Comparison of ENCODE assay signal across 24 cellular contexts in the genomic region with DNA sequence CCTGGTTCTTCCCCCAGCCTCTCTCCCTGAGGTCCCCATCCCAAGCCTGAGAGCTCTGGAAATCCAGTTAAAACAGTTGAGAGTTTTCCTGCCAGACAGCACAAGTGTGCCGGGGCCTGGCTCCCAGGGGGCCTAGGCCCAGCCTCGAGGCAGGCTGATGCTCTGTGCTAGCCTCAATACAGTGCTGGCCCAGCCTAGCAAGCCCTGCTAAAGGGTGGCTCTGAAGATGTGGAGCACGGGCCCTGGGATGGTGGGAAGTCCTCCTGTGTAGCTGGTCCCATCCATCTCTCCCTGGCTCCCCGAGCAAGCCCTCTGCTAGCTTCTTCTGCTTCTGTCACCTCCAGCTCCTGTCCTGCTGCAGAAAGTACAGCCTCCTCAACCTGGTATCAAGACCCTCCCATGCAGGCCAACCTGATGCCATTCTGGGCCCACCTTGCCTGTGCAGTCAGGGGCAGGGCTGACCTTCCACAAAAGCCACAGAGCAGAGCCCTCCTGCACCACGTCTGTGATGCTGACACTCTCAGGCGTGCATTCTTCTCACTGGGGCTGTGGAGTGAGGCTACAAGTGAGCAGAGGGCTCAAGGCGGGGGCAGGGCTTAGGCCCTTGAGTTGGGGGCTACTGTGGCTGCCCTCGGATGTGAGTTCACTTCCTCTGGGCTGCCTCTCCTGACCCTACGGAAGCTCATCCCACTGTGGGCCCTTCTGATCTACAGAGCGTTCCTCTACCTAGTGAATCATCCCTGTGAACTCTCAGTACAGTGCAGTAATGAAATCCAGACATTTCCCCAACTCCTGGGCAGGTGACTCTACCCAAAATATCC.
A peak's percentile ranks its signal among the peaks of the same experiment; 100 is the strongest.
DNase-seq lines count a peak whose midpoint lies in the region; ATAC-seq and TF ChIP-seq lines count a peak whose summit lies in the region.
"Had no signal": no experiment of that assay in that cellular context is flagged by ENCODE, and none has a peak within 500 bp of the region (broad histone marks: within the 10 kb centered on the region; RNA-seq: fewer than 3 reads in every experiment).

No MANE protein-coding gene starts in this region.

- H3K79me2 ChIP-seq in PC-9 (ENCODE audit: low read depth): no peaks in the 10 kb centered on the region

- POLR2A ChIA-PET in A673 (lab: Charles Lee; ENCODE audit: low non-redundant PET): no interaction called here
- POLR2A ChIA-PET in RWPE1 (lab: Yijun Ruan, JAX; ENCODE audit: low non-redundant PET): no interaction called here
- POLR2A ChIA-PET in PC-9 (lab: Charles Lee; ENCODE audit: unreplicated experiment): no interaction called here

- peaks cover 5% of the 10 kb centered on the region for H3K9me3 ChIP-seq in A673 (ENCODE audit: low read depth, low read length, poor library complexity, severe bottlenecking)
- H3K9me3 ChIP-seq in PC-9 (ENCODE audit: insufficient read depth, low read depth): no peaks in the 10 kb centered on the region

- no peaks in the 10 kb centered on the region for H4K20me1 ChIP-seq in PC-9 (ENCODE audit: insufficient read depth)

- H3K4me3 Mint-ChIP-seq in endothelial cell (ENCODE audit: unreplicated experiment) (peak overlapping the region; percentile 67), nephron progenitor cell (no peak overlapping the region)
- H3K4me3 Mint-ChIP-seq in activated naive CD4-positive, alpha-beta T cell treated with anti-CD3 and anti-CD28 coated beads for 36 hours: no peak overlapping the region
- H3K4me3 Mint-ChIP-seq: GM23338; naive thymus-derived CD4-positive, alpha-beta T cell; stimulated activated naive B cell treated with anti-CD40 and anti-IgM and Interleukin-4, amounts not matched to agents 10 μg/mL and 1 μg/mL and 100 μg/mL, for 72 hours had no signal

- no peak overlapping the region for H3K4me3 ChIP-seq in A673 (ENCODE audit: low read depth, low read length, poor library complexity, severe bottlenecking)
- no peak overlapping the region for H3K4me3 ChIP-seq in PC-9
- H3K4me3 ChIP-seq: GM23338, left ventricle myocardium inferior had no signal

- peaks cover 12% of the 10 kb centered on the region for H3K4me1 ChIP-seq in A673 (ENCODE audit: insufficient read depth, low read length, poor library complexity, severe bottlenecking)
- peaks cover 82% of the 10 kb centered on the region for H3K4me1 ChIP-seq in PC-9 (replicated peaks; ENCODE audit: insufficient read depth)

- H3K27ac ChIP-seq in A673 (ENCODE audit: low read depth, low read length, poor library complexity, severe bottlenecking) (peak overlapping the region; percentile 39), RWPE1 (peak overlapping the region; percentile 5; the same call in 1 of the 2 replicates), PC-9 (no peak overlapping the region; the same call in 1 of the 2 replicates)
- H3K27ac ChIP-seq: 22Rv1, left ventricle myocardium inferior had no signal

- no peak for TF ChIP-seq CTCF in A673 (conservative IDR thresholded peaks at IDR 0.05; ENCODE audit: low read depth, low read length)
- TF ChIP-seq CTCF in RWPE1 (conservative IDR thresholded peaks at IDR 0.05; ENCODE audit: low read depth): no peak
- no peak for TF ChIP-seq CTCF in endothelial cell (IDR thresholded peaks at IDR 0.05; ENCODE audit: unreplicated experiment)
- no peak for TF ChIP-seq CTCF in nephron progenitor cell (IDR thresholded peaks at IDR 0.05)
- TF ChIP-seq CTCF in PC-9 (conservative IDR thresholded peaks at IDR 0.05): no peak

- H3K36me3 ChIP-seq in A673 (ENCODE audit: insufficient read depth, low read length, poor library complexity, severe bottlenecking) (no peaks in the 10 kb centered on the region), PC-9 (ENCODE audit: low read depth) (no peaks in the 10 kb centered on the region)
- H3K36me3 ChIP-seq: left ventricle myocardium inferior had no signal

- peaks cover 30% of the 10 kb centered on the region for H3K4me1 Mint-ChIP-seq in endothelial cell (ENCODE audit: unreplicated experiment)
- peaks cover 35% of the 10 kb centered on the region for H3K4me1 Mint-ChIP-seq in nephron progenitor cell
- no peaks in the 10 kb centered on the region for H3K4me1 Mint-ChIP-seq in activated naive CD4-positive, alpha-beta T cell treated with anti-CD3 and anti-CD28 coated beads for 36 hours (ENCODE audit: low read depth)

- no peak overlapping the region for H3K4me2 ChIP-seq in PC-9
- H3K4me2 ChIP-seq: GM23338 had no signal

- H3K27me3 ChIP-seq in A673 (replicated peaks; ENCODE audit: insufficient read depth, low read depth, low read length, poor library complexity) (no peaks in the 10 kb centered on the region), PC-9 (ENCODE audit: insufficient read depth, low read depth) (no peaks in the 10 kb centered on the region)

- H3K36me3 Mint-ChIP-seq in endothelial cell (ENCODE audit: low read depth, unreplicated experiment) (no peaks in the 10 kb centered on the region), nephron progenitor cell (ENCODE audit: low read depth) (no peaks in the 10 kb centered on the region)
- H3K36me3 Mint-ChIP-seq in activated naive CD4-positive, alpha-beta T cell treated with anti-CD3 and anti-CD28 coated beads for 36 hours (ENCODE audit: low read depth): no peaks in the 10 kb centered on the region

- ATAC-seq in GM18517 (IDR thresholded peaks at IDR 0.05; ENCODE audit: unreplicated experiment): no peak
- ATAC-seq: activated naive CD4-positive, alpha-beta T cell treated with anti-CD3 and anti-CD28 coated beads, Interleukin-2, amount 50 U/mL, for 72 hours; GM23338; naive thymus-derived CD4-positive, alpha-beta T cell; stimulated activated naive B cell treated with anti-CD40 and anti-IgM and Interleukin-4, amounts not matched to agents 10 μg/mL and 1 μg/mL and 100 μg/mL, for 72 hours had no signal

- H2AFZ ChIP-seq in PC-9: no peak overlapping the region
- H2AFZ ChIP-seq: GM23338 had no signal

- CTCF ChIA-PET in A673 (lab: Charles Lee): interaction anchor here (0.6 kb wide), 1 partner anchor 18 kb away, joined by 3 read pairs; no protein-coding TSS in a partner anchor
- CTCF ChIA-PET in RWPE1 (lab: Yijun Ruan, JAX): interaction anchor here (0.6 to 0.7 kb wide), 3 partner anchors 51 to 761 kb away, joined by 3 to 4 read pairs (median 3); no protein-coding TSS in a partner anchor
- CTCF ChIA-PET in PC-9 (lab: Charles Lee): no interaction called here
- CTCF ChIA-PET in activated naive CD4-positive, alpha-beta T cell treated with anti-CD3 and anti-CD28 coated beads for 36 hours (lab: Charles Lee): no interaction called here

- DNase-seq in A673 (ENCODE audit: low spot score): peak; percentile 58
- DNase-seq in RWPE1 (ENCODE audit: low spot score): no peak
- DNase-seq in endothelial cell (ENCODE audit: low spot score): no peak
- no peak for DNase-seq in nephron progenitor cell
- DNase-seq in PC-9: no peak
- DNase-seq in activated naive CD4-positive, alpha-beta T cell treated with anti-CD3 and anti-CD28 coated beads for 36 hours: no peak
- DNase-seq in effector CD8-positive, alpha-beta T cell (lab: John Stamatoyannopoulos, UW): no peak
- DNase-seq: activated CD4-positive, alpha-beta T cell treated with anti-CD3 and anti-CD28 coated beads for 48 hours; anterior cingulate cortex; DMS79 treated with DMSO at 0.1 percent for 48 hours; GF-D8; islet precursor cell; left ventricle myocardium inferior; naive thymus-derived CD4-positive, alpha-beta T cell; NCI-H2029; NCI-H524 treated with DMSO at 0.1 percent for 48 hours; occipital lobe; Right ventricle myocardium superior; stimulated activated CD4-positive, alpha-beta T cell treated with anti-CD3 and anti-CD28 coated beads, Interleukin-15, amount 100 ng/mL, for 24 hours; stimulated activated naive B cell treated with anti-CD40 and anti-IgM and Interleukin-4, amounts not matched to agents 10 μg/mL and 1 μg/mL and 100 μg/mL, for 72 hours had no signal

- intact Hi-C loops in A673 (cut with micrococcal nuclease; ENCODE audit: unreplicated experiment): no loop called here
- intact Hi-C loops in PC-9 (cut with micrococcal nuclease; ENCODE audit: unreplicated experiment): no loop called here
- intact Hi-C loops in activated naive CD4-positive, alpha-beta T cell treated with anti-CD3 and anti-CD28 coated beads for 36 hours (cut with micrococcal nuclease): no loop called here

- H3K27ac Mint-ChIP-seq in endothelial cell (ENCODE audit: unreplicated experiment) (peak overlapping the region; percentile 27), nephron progenitor cell (peak overlapping the region; percentile 79)
- no peak overlapping the region for H3K27ac Mint-ChIP-seq in activated naive CD4-positive, alpha-beta T cell treated with anti-CD3 and anti-CD28 coated beads for 36 hours
- H3K27ac Mint-ChIP-seq: activated naive CD4-positive, alpha-beta T cell treated with anti-CD3 and anti-CD28 coated beads, Interleukin-2, amount 50 U/mL, for 72 hours; GM23338; naive thymus-derived CD4-positive, alpha-beta T cell; stimulated activated naive B cell treated with anti-CD40 and anti-IgM and Interleukin-4, amounts not matched to agents 10 μg/mL and 1 μg/mL and 100 μg/mL, for 72 hours had no signal

- BruUV-seq in A673 (replicated peaks; lab: Mats Ljungman, UMichigan): no TSS peak
- BruUV-seq in PC-9 (replicated peaks; lab: Mats Ljungman, UMichigan): no TSS peak

- H3K9me3 Mint-ChIP-seq in endothelial cell (ENCODE audit: unreplicated experiment) (no peaks in the 10 kb centered on the region), nephron progenitor cell (peaks cover 6% of the 10 kb centered on the region)
- peaks cover 2% of the 10 kb centered on the region for H3K9me3 Mint-ChIP-seq in activated naive CD4-positive, alpha-beta T cell treated with anti-CD3 and anti-CD28 coated beads for 36 hours
- H3K9me3 Mint-ChIP-seq: activated naive CD4-positive, alpha-beta T cell treated with anti-CD3 and anti-CD28 coated beads, Interleukin-2, amount 50 U/mL, for 72 hours; GM23338 had no signal

- no peaks in the 10 kb centered on the region for H3K9me2 ChIP-seq in PC-9 (ENCODE audit: insufficient read depth)

- H3F3A ChIP-seq in PC-9 (ENCODE audit: insufficient read depth, low read depth): peaks cover 34% of the 10 kb centered on the region

- peaks cover 8% of the 10 kb centered on the region for H3K27me3 Mint-ChIP-seq in endothelial cell (ENCODE audit: unreplicated experiment)
- H3K27me3 Mint-ChIP-seq in nephron progenitor cell (ENCODE audit: low read depth, poor library complexity): peaks cover 13% of the 10 kb centered on the region
- peaks cover 6% of the 10 kb centered on the region for H3K27me3 Mint-ChIP-seq in activated naive CD4-positive, alpha-beta T cell treated with anti-CD3 and anti-CD28 coated beads for 36 hours (ENCODE audit: low read depth)

Comparison
In these comparisons a context has a peak if more than half of its experiments do, and no peak if none do; other contexts are left out.
1. CTCF ChIA-PET loops: an anchor here in A673 (0.6 kb wide) and RWPE1 (0.6 to 0.7 kb wide); none called in PC-9 and activated naive CD4-positive, alpha-beta T cell treated with anti-CD3 and anti-CD28 coated beads for 36 hours.